Comparison of ENCODE assay signal across 7 cellular contexts in genomic region chr7:72817672-72818071, GRCh38. TPM values are rescaled to one million over a fixed set of nuclear protein-coding genes. Genes with fewer than 3 reads are reported as not detected.
DNase-seq lines count a peak whose midpoint lies in the region; ATAC-seq, FAIRE-seq and TF ChIP-seq lines count a peak whose summit lies in the region.
"Not testable (repeated sequence)": the region's sequence is repeated elsewhere in the genome, so short reads cannot be mapped to it uniquely, and the experiment has no call there.

No MANE protein-coding gene starts in this region.

- 100% methylated on average over 1 of the region's 1 CpG for WGBS in GM12878 (ENCODE audit: insufficient coverage, insufficient replicate concordance, low lambda C conversion rate, missing lambda C conversion rate)
- 100% methylated on average over 1 of the region's 1 CpG for WGBS in HepG2 (ENCODE audit: low lambda C conversion rate)

- H3K27ac ChIP-seq in GM23338 (ENCODE audit: low read depth); GM12878 (ENCODE audit: control insufficient read depth, insufficient read depth); HepG2 (ENCODE audit: extremely low read length, insufficient read depth, low read length): not testable (repeated sequence)

- peaks cover 53% of the 10 kb centered on the region for H3K79me2 ChIP-seq in GM23338 (replicated peaks; ENCODE audit: insufficient read depth)
- not testable (repeated sequence) for H3K79me2 ChIP-seq in GM12878 (ENCODE audit: control insufficient read depth, insufficient read depth, low read length); HepG2 (ENCODE audit: insufficient read depth, low read length)

- FAIRE-seq in GM12878 (lab: Jason Lieb, UNC); HepG2 (lab: Jason Lieb, UNC): not testable (repeated sequence)

- TF ChIP-seq EP300 in GM12878 (IDR thresholded peaks at IDR 0.05; ENCODE audit: borderline replicate concordance in 1 of 2, control insufficient read depth in 1 of 2, low read depth in 2 of 2, low read length in 2 of 2); HepG2 (IDR thresholded peaks at IDR 0.05; ENCODE audit: low read depth in 2 of 2, low read length in 2 of 2); HepG2 (CRISPR knock-in tag; IDR thresholded peaks at IDR 0.05; ENCODE audit: borderline replicate concordance): not testable (repeated sequence)

- SMC1A ChIA-PET in GM12878 (lab: Charles Lee; ENCODE audit: uncharacterized antibody, unreplicated experiment), result not testable (repeated sequence)

- H3F3A ChIP-seq in GM23338 (replicated peaks; ENCODE audit: low read depth), result not testable (repeated sequence)

- peak overlapping the region; percentile 69 for H3K27ac Mint-ChIP-seq in Caco-2 (ENCODE audit: unreplicated experiment)
- H3K27ac Mint-ChIP-seq in GM23338, result not testable (repeated sequence)

- DNase-seq in Caco-2 (peak; percentile 11 to 35), GM23338 (ENCODE audit: low spot score) (peak; percentile 43), NAMALWA (ENCODE audit: low spot score) (peak; percentile 80), NCI-H69 (lab: John Stamatoyannopoulos, UW) (peak; percentile 64), RPMI8226 (peak; percentile 32), HepG2 (ENCODE audit: low spot score) (peak; percentile 12)
- DNase-seq in GM12878 (ENCODE audit: low read depth, low spot score), result not testable (repeated sequence)

- not testable (repeated sequence) for H3K4me1 Mint-ChIP-seq in Caco-2 (ENCODE audit: low read depth, unreplicated experiment)
- peaks cover 11% of the 10 kb centered on the region for H3K4me1 Mint-ChIP-seq in GM23338

- not testable (repeated sequence) for BruUV-seq in Caco-2 (replicated peaks; lab: Mats Ljungman, UMichigan); HepG2 (replicated peaks; lab: Mats Ljungman, UMichigan)
- TSS peak; percentile 48 for BruUV-seq in GM12878 (replicated peaks; lab: Mats Ljungman, UMichigan)

- TF ChIP-seq CTCF in Caco-2 (IDR thresholded peaks at IDR 0.05; ENCODE audit: insufficient read depth in 1 of 2, low read depth in 1 of 2, low read length in 1 of 2, severe bottlenecking in 1 of 2, unreplicated experiment in 1 of 2); GM23338 (conservative IDR thresholded peaks at IDR 0.05; ENCODE audit: low read depth in 2 of 2); GM12878 (IDR thresholded peaks at IDR 0.05 in 2 of 3, conservative IDR thresholded peaks at IDR 0.05 in 1 of 3; ENCODE audit: control insufficient read depth in 2 of 3, extremely low read depth in 1 of 3, insufficient read depth in 1 of 3, low read depth in 3 of 3, low read length in 3 of 3); HepG2 (CRISPR knock-in tag; IDR thresholded peaks at IDR 0.05): not testable (repeated sequence)

- H3K9me3 Mint-ChIP-seq in Caco-2 (ENCODE audit: unreplicated experiment); GM23338: not testable (repeated sequence)

- H3K9me2 ChIP-seq in GM23338 (ENCODE audit: insufficient read depth), result not testable (repeated sequence)

- CTCF ChIA-PET in Caco-2 (lab: Charles Lee); HepG2 (lab: Yijun Ruan, JAX; ENCODE audit: low intra/inter-chr PET ratio, low total read pairs): not testable (repeated sequence)
- CTCF ChIA-PET in GM12878 (lab: Yijun Ruan, JAX), result interaction anchor here (1.4 kb wide), 1 partner anchor 10 kb away, joined by 4 read pairs; the partner anchor contains the start of gene TYW1B

- not testable (repeated sequence) for H3K4me3 Mint-ChIP-seq in Caco-2 (ENCODE audit: unreplicated experiment); GM23338

- H3K36me3 Mint-ChIP-seq in Caco-2 (ENCODE audit: insufficient read depth, unreplicated experiment) (peaks cover 29% of the 10 kb centered on the region), GM23338 (ENCODE audit: low read depth) (peaks cover 43% of the 10 kb centered on the region)

- POLR2A ChIA-PET in Caco-2 (lab: Charles Lee); GM12878 (lab: Charles Lee); HepG2 (lab: Yijun Ruan, JAX): not testable (repeated sequence)

- H2AFZ ChIP-seq in GM23338; GM12878 (ENCODE audit: control insufficient read depth, low read depth, low read length); HepG2 (ENCODE audit: low read length): not testable (repeated sequence)

- H3K36me3 ChIP-seq in Caco-2 (ENCODE audit: control insufficient read depth, insufficient read depth, low read length); GM23338 (ENCODE audit: insufficient read depth); GM12878 (ENCODE audit: control insufficient read depth in 2 of 2, insufficient read depth in 2 of 2, low read length in 1 of 2); HepG2 (replicated peaks in 1 of 2; ENCODE audit: control insufficient read depth in 1 of 2, insufficient read depth in 2 of 2, low read length in 2 of 2): not testable (repeated sequence)

- not testable (repeated sequence) for H3K27me3 Mint-ChIP-seq in Caco-2 (ENCODE audit: insufficient read depth, unreplicated experiment); GM23338 (ENCODE audit: insufficient read depth, low read depth, poor library complexity)

- TF ChIP-seq RAD21 in GM12878 (IDR thresholded peaks at IDR 0.05; ENCODE audit: insufficient read depth, low read depth, low read length); HepG2 (CRISPR knock-in tag; IDR thresholded peaks at IDR 0.05): not testable (repeated sequence)

- TF ChIP-seq POLR2A in GM12878 (IDR thresholded peaks at IDR 0.05; ENCODE audit: low read depth, low read length); HepG2 (IDR thresholded peaks at IDR 0.05; ENCODE audit: insufficient read depth in 1 of 2, low read depth in 2 of 2, low read length in 2 of 2): not testable (repeated sequence)

- in situ Hi-C loops in GM12878 (cut with MboI); HepG2 (cut with HindIII; ENCODE audit: extremely low pct_ligation_motif_present, low pct_unique_long_range_greater_than_20kb): not testable (repeated sequence)

- not testable (repeated sequence) for H3K4me3 ChIP-seq in Caco-2 (ENCODE audit: low read depth, low read length); GM23338; GM12878; HepG2 (replicated peaks in 1 of 3; ENCODE audit: insufficient read depth in 1 of 3, low read depth in 2 of 3, low read length in 3 of 3)

- not testable (repeated sequence) for H3K4me1 ChIP-seq in Caco-2; GM23338 (ENCODE audit: insufficient read depth); GM12878 (ENCODE audit: control insufficient read depth, insufficient read depth, low read length); HepG2 (ENCODE audit: insufficient read depth, low read length)

- ATAC-seq in GM23338, GM12878, HepG2: not testable (repeated sequence)

- RAD21 ChIA-PET in GM12878 (lab: Charles Lee; ENCODE audit: unreplicated experiment), result not testable (repeated sequence)

- intact Hi-C loops in Caco-2 (cut with micrococcal nuclease; ENCODE audit: unreplicated experiment); GM12878 (cut with micrococcal nuclease; ENCODE audit: unreplicated experiment); HepG2 (cut with micrococcal nuclease; ENCODE audit: unreplicated experiment): not testable (repeated sequence)

- not testable (repeated sequence) for H3K9ac ChIP-seq in GM12878 (ENCODE audit: control insufficient read depth, insufficient read depth, low read length); HepG2 (ENCODE audit: insufficient read depth, low read depth, low read length)

- not testable (repeated sequence) for H3K27me3 ChIP-seq in Caco-2 (replicated peaks; ENCODE audit: control insufficient read depth, insufficient read depth, low read length); GM23338 (ENCODE audit: insufficient read depth); GM12878 (replicated peaks in 1 of 2; ENCODE audit: control insufficient read depth in 2 of 2, insufficient read depth in 2 of 2, low read length in 1 of 2); HepG2 (ENCODE audit: control insufficient read depth in 1 of 2, insufficient read depth in 2 of 2, low read length in 2 of 2)

- not testable (repeated sequence) for H4K20me1 ChIP-seq in GM23338 (replicated peaks; ENCODE audit: insufficient read depth); GM12878 (ENCODE audit: control insufficient read depth, insufficient read depth); HepG2 (ENCODE audit: insufficient read depth, low read length)

- H3K4me2 ChIP-seq in GM23338; GM12878 (ENCODE audit: control insufficient read depth, insufficient read depth); HepG2 (ENCODE audit: low read depth, low read length): not testable (repeated sequence)

- H3K9me3 ChIP-seq in Caco-2; GM12878 (replicated peaks; ENCODE audit: control insufficient read depth, insufficient read depth, low read length); HepG2 (ENCODE audit: low read length): not testable (repeated sequence)

RNA-seq across cellular contexts. Expression of gene TYW1B, which starts 10.3 kb away (rescaled TPM):
- total RNA-seq in Caco-2 (2022), result 10.0 and 12.8 TPM in 2 replicates
- total RNA-seq in GM23338 (2014; rRNA removed; shearing (Covaris generic)), result 2.8 and 4.6 TPM in 2 replicates
- 5.6 and 6.2 TPM in 2 replicates for polyA plus RNA-seq in GM23338 (2016; fragmentation: Nextera tagmentation; extraction: Ambion mirVana)
- total RNA-seq in GM12878 (2013; cell fraction: nucleolus; rRNA removed), result 17.4 and 21.1 TPM in 2 replicates
- total RNA-seq in GM12878 (2014; rRNA removed), result 5.1 and 6.0 TPM in 2 replicates
- 6.6 and 7.0 TPM in 2 replicates for total RNA-seq in GM12878 (2014; rRNA removed; fragmentation: Illumina TruSeq; extraction: Trizol)
- 4.3 TPM in 2 replicates for total RNA-seq in GM12878 (2021)
- 1.7 TPM for polyA plus RNA-seq in GM12878 (2011; ENCODE audit: low read depth)
- polyA plus RNA-seq in GM12878 (2011; rRNA removed), result 5.1 and 5.6 TPM in 2 replicates
- polyA plus RNA-seq in GM12878 (2011; cell fraction: cytosol; rRNA removed), result 2.9 and 3.5 TPM in 2 replicates
- 3.2 and 4.0 TPM in 2 replicates for polyA plus RNA-seq in GM12878 (2011; cell fraction: nucleus; rRNA removed)
- 1.8 and 2.3 TPM in 2 replicates for polyA plus RNA-seq in GM12878 (2012)
- 5.5 and 5.6 TPM in 2 replicates for polyA plus RNA-seq in GM12878 (2014; fragmentation: Illumina TruSeq; extraction: Trizol)
- 1 to 10 TPM; 3.5 to 3.7 TPM for polyA plus RNA-seq in GM12878 (2014; fragmentation: Nextera tagmentation; extraction: Ambion mirVana)
- 3.7 and 4.0 TPM in 2 replicates for polyA plus RNA-seq in GM12878 (2014; rRNA removed)
- 1 to 10 TPM; 5.6 to 6.5 TPM for polyA plus RNA-seq in GM12878 (2016; fragmentation: Nextera tagmentation; extraction: Ambion mirVana)
- polyA minus RNA-seq in GM12878 (2011; rRNA and poly(A)+ RNA removed), result 11.8 and 16.9 TPM in 2 replicates
- polyA minus RNA-seq in GM12878 (2011; cell fraction: cytosol; rRNA and poly(A)+ RNA removed), result 2.2 and 2.4 TPM in 2 replicates
- polyA minus RNA-seq in GM12878 (2011; cell fraction: nucleus; rRNA and poly(A)+ RNA removed), result 7.6 and 12.0 TPM in 2 replicates
- 3.3 and 5.5 TPM in 2 replicates for total RNA-seq in HepG2 (2016; rRNA removed; fragmentation: Illumina TruSeq; extraction: Trizol)
- 1.5 and 1.6 TPM in 2 replicates for total RNA-seq in HepG2 (2016; cell fraction: cytosol; rRNA removed; fragmentation: Illumina TruSeq; extraction: Trizol; ENCODE audit: low read depth)
- total RNA-seq in HepG2 (2016; cell fraction: insoluble cytoplasmic fraction; rRNA removed; fragmentation: Illumina TruSeq; extraction: Trizol), result 2.8 and 5.6 TPM in 2 replicates
- total RNA-seq in HepG2 (2016; cell fraction: membrane; rRNA removed; fragmentation: Illumina TruSeq; extraction: Trizol), result 1.2 and 1.3 TPM in 2 replicates
- total RNA-seq in HepG2 (2016; cell fraction: nucleus; rRNA removed; fragmentation: Illumina TruSeq; extraction: Trizol), result 9.3 and 10.6 TPM in 2 replicates
- polyA plus RNA-seq in HepG2 (2011; rRNA removed), result 1.8 and 2.0 TPM in 2 replicates
- polyA plus RNA-seq in HepG2 (2011; cell fraction: cytosol; rRNA removed), result 1.1 and 1.4 TPM in 2 replicates
- polyA plus RNA-seq in HepG2 (2011; cell fraction: nucleus; rRNA removed), result 1.1 and 1.4 TPM in 2 replicates
- polyA plus RNA-seq in HepG2 (2012), result 1.9 TPM in 2 replicates
- 0.45 and 0.68 TPM in 2 replicates for polyA plus RNA-seq in HepG2 (2016; cell fraction: cytosol; fragmentation: Illumina TruSeq; extraction: Trizol; ENCODE audit: low read depth)
- polyA plus RNA-seq in HepG2 (2016; cell fraction: insoluble cytoplasmic fraction; fragmentation: Illumina TruSeq; extraction: Trizol; ENCODE audit: low read depth), result 1.6 and 1.9 TPM in 2 replicates
- 0.79 and 1.1 TPM in 2 replicates for polyA plus RNA-seq in HepG2 (2016; cell fraction: membrane; fragmentation: Illumina TruSeq; extraction: Trizol; ENCODE audit: low read depth)
- polyA plus RNA-seq in HepG2 (2016; cell fraction: nucleus; fragmentation: Illumina TruSeq; extraction: Trizol; ENCODE audit: insufficient read depth, low read depth), result 4.3 and 4.4 TPM in 2 replicates
- polyA minus RNA-seq in HepG2 (2011; rRNA and poly(A)+ RNA removed; ENCODE audit: low replicate concordance), result 2.6 and 4.8 TPM in 2 replicates
- polyA minus RNA-seq in HepG2 (2011; cell fraction: cytosol; rRNA and poly(A)+ RNA removed), result 1.6 and 2.0 TPM in 2 replicates
- 8.5 and 9.2 TPM in 2 replicates for polyA minus RNA-seq in HepG2 (2011; cell fraction: nucleus; rRNA and poly(A)+ RNA removed)
